ENCODE assay signal across 18 cellular contexts in genomic region chr1:228944241-228944741, GRCh38.
"Had no signal": no experiment of that assay in that cellular context is flagged by ENCODE, and none has a peak within 500 bp of the region (broad histone marks: within the 10 kb centered on the region; RNA-seq: fewer than 3 reads in every experiment).

No MANE protein-coding gene starts in this region.

- H3K4me1 ChIP-seq: gastroesophageal sphincter, parathyroid adenoma, prostate gland, right lobe of liver had no signal

- H3K4me3 ChIP-seq: esophagus squamous epithelium, gastroesophageal sphincter, prostate gland, right lobe of liver, spleen, thoracic aorta, transverse colon had no signal

- DNase-seq: cerebellar nuclear complex; esophagus squamous epithelium; glutamatergic neuron; immature natural killer cell; mammary epithelial cell; natural killer cell; right lobe of liver; spleen; stimulated activated CD4-positive, alpha-beta T cell treated with anti-CD3 and anti-CD28 coated beads, Interleukin-15, amount 100 ng/mL, for 24 hours; stimulated activated CD4-positive, alpha-beta T cell treated with anti-CD3 and anti-CD28 coated beads, Interleukin-1b, Interleukin-23, amount 100 ng/mL, for 48 hours; stimulated activated CD4-positive, alpha-beta T cell treated with anti-CD3 and anti-CD28 coated beads, Interleukin-4, amount 100 ng/mL, for 24 hours; stimulated activated naive B cell treated with anti-CD40 and anti-IgM and Interleukin-4, amounts not matched to agents 10 μg/mL and 1 μg/mL and 100 μg/mL, for 72 hours; stimulated activated naive CD8-positive, alpha-beta T cell treated with anti-CD3 and anti-CD28 coated beads, Interleukin-15, amount 100 ng/mL, for 72 hours; transverse colon had no signal

- H3K36me3 ChIP-seq: esophagus squamous epithelium, gastroesophageal sphincter, prostate gland, right lobe of liver, spleen, thoracic aorta, transverse colon had no signal

- H3K27ac ChIP-seq: esophagus squamous epithelium, gastroesophageal sphincter, parathyroid adenoma, prostate gland, right lobe of liver, spleen, thoracic aorta, transverse colon had no signal

- ATAC-seq: gastroesophageal sphincter; stimulated activated naive CD8-positive, alpha-beta T cell treated with anti-CD3 and anti-CD28 coated beads, Interleukin-15, amount 100 ng/mL, for 72 hours had no signal

- H3K9me3 ChIP-seq: esophagus squamous epithelium, gastroesophageal sphincter, prostate gland, right lobe of liver, spleen, thoracic aorta, transverse colon had no signal
